ENCODE assay signal across 19 cellular contexts in genomic region chr12:55051197-55051920, GRCh38. TPM values are rescaled to one million over a fixed set of nuclear protein-coding genes. Genes with fewer than 3 reads are reported as not detected.
DNase-seq lines count a peak whose midpoint lies in the region; ATAC-seq and TF ChIP-seq lines count a peak whose summit lies in the region.
"Had no signal": no experiment of that assay in that cellular context is flagged by ENCODE, and none has a peak within 500 bp of the region (broad histone marks: within the 10 kb centered on the region; RNA-seq: fewer than 3 reads in every experiment).

No MANE protein-coding gene starts in this region.

- no peaks in the 10 kb centered on the region for H3K36me3 Mint-ChIP-seq in WTC11
- H3K36me3 Mint-ChIP-seq in nephron progenitor cell (ENCODE audit: low read depth): no peaks in the 10 kb centered on the region

- H3K9me3 Mint-ChIP-seq in WTC11 (peaks cover 3% of the 10 kb centered on the region; the same call in 1 of the 2 replicates), nephron progenitor cell (no peaks in the 10 kb centered on the region)

- peak; percentile 78 for ATAC-seq in WTC11
- ATAC-seq in GM19023 (IDR thresholded peaks at IDR 0.05; ENCODE audit: unreplicated experiment): no peak
- ATAC-seq: HCT116, Panc1 had no signal

- peaks cover 12% of the 10 kb centered on the region for H3K4me1 Mint-ChIP-seq in WTC11
- no peaks in the 10 kb centered on the region for H3K4me1 Mint-ChIP-seq in nephron progenitor cell

- no peak overlapping the region for H3K4me3 Mint-ChIP-seq in WTC11
- no peak overlapping the region for H3K4me3 Mint-ChIP-seq in nephron progenitor cell

- TF ChIP-seq CTCF in WTC11 (IDR thresholded peaks at IDR 0.05) (no peak), nephron progenitor cell (IDR thresholded peaks at IDR 0.05) (no peak)

- H3K27me3 Mint-ChIP-seq in WTC11 (ENCODE audit: low read depth): no peaks in the 10 kb centered on the region; the same call in 1 of the 2 replicates
- H3K27me3 Mint-ChIP-seq in nephron progenitor cell (ENCODE audit: low read depth, poor library complexity): peaks cover 9% of the 10 kb centered on the region

- DNase-seq in NCI-H82 (lab: John Stamatoyannopoulos, UW) (peak; percentile 9), NCI-H82 treated with DMSO at 0.1 percent for 48 hours (lab: John Stamatoyannopoulos, UW; ENCODE audit: unreplicated experiment) (no peak), NCI-H1694 treated with DMSO at 0.1 percent for 48 hours (lab: John Stamatoyannopoulos, UW) (peak; percentile 85), WTC11 (ENCODE audit: low spot score) (peak; percentile 19), nephron progenitor cell (no peak), posterior vena cava (ENCODE audit: low spot score) (no peak), SHP77 treated with DMSO at 0.1 percent for 48 hours (lab: John Stamatoyannopoulos, UW) (no peak)
- DNase-seq: COR-L47, DMS79 treated with DMSO at 0.1 percent for 48 hours, IMR-90, Karpas-422, MM.1S, NCI-H1105, NCI-H187, NCI-H526 had no signal

- peak overlapping the region; percentile 17; the same call in 1 of the 2 replicates for H3K27ac Mint-ChIP-seq in WTC11
- peak overlapping the region; percentile 63 for H3K27ac Mint-ChIP-seq in nephron progenitor cell

- CTCF ChIA-PET in WTC11 (lab: Charles Lee): interaction anchor here (0.9 to 2.7 kb wide), 9 partner anchors 17 to 605 kb away, joined by 3 to 16 read pairs (median 4); partner anchors contain the start of gene NEUROD4

- intact Hi-C loops in posterior vena cava (cut with DNase I): no loop called here

- POLR2A ChIA-PET in WTC11 (lab: Charles Lee): no interaction called here

TF ChIP-seq in WTC11, 78 proteins besides CTCF, POLR2A, EP300 and RAD21:
- no peak for TF ChIP-seq AR (CRISPR knock-in tag; IDR thresholded peaks at IDR 0.05)
- no peak for TF ChIP-seq TEAD1 (CRISPR knock-in tag; IDR thresholded peaks at IDR 0.05)
- no peak for TF ChIP-seq ZNF396 (CRISPR knock-in tag; IDR thresholded peaks at IDR 0.05; ENCODE audit: borderline replicate concordance)
- no peak for TF ChIP-seq FOXP4 (CRISPR knock-in tag; IDR thresholded peaks at IDR 0.05)
- TF ChIP-seq NR2C2 (CRISPR knock-in tag; IDR thresholded peaks at IDR 0.05): no peak
- TF ChIP-seq RELA (CRISPR knock-in tag; IDR thresholded peaks at IDR 0.05; ENCODE audit: borderline replicate concordance): no peak
- no peak for TF ChIP-seq PREB (CRISPR knock-in tag; IDR thresholded peaks at IDR 0.05; ENCODE audit: borderline replicate concordance)
- no peak for TF ChIP-seq GABPB1 (CRISPR knock-in tag; IDR thresholded peaks at IDR 0.05)
- TF ChIP-seq FOXP1 (CRISPR knock-in tag; IDR thresholded peaks at IDR 0.05; ENCODE audit: borderline replicate concordance): no peak
- no peak for TF ChIP-seq ZNF416 (CRISPR knock-in tag; IDR thresholded peaks at IDR 0.05)
- TF ChIP-seq NFATC4 (CRISPR knock-in tag; IDR thresholded peaks at IDR 0.05): no peak

RNA-seq across cellular contexts. Expression of gene NEUROD4, which starts 31.6 kb away (rescaled TPM):
- total RNA-seq in WTC11 (2021): not detected in 3 replicates
- not detected for total RNA-seq in posterior vena cava
- total RNA-seq: HT1080, IMR-90 had no signal

Comparison
In these comparisons a context has a peak if more than half of its experiments do, and no peak if none do; other contexts are left out.
1. DNase-seq: peak in NCI-H82 (single experiment), NCI-H1694 treated with DMSO at 0.1 percent for 48 hours (single experiment) and WTC11 (single experiment); none in NCI-H82 treated with DMSO at 0.1 percent for 48 hours (single experiment), nephron progenitor cell (single experiment), posterior vena cava (single experiment) and SHP77 treated with DMSO at 0.1 percent for 48 hours (single experiment).